24 cellular contexts compared by ENCODE assay signal in the genomic region with DNA sequence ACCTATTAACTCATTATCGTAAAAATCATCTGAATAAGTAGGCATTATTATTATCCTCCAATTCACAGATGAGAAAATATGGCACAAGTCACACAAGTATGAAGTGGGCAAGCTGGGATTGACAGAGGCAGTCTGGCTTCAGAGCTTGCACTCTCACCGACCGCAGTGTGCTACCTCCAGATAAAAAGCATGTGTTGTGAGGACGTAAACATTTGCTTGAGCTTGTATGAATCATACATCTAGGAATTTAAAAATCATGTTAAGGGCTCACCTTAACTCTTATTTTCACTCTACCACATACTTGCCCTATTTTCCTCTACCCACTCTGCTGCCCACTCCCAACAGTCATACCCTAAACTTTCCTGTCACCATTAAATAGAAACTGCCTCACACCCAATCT.
DNase-seq lines count a peak whose midpoint lies in the region; ATAC-seq, FAIRE-seq and TF ChIP-seq lines count a peak whose summit lies in the region.
"Had no signal": no experiment of that assay in that cellular context is flagged by ENCODE, and none has a peak within 500 bp of the region (broad histone marks: within the 10 kb centered on the region; RNA-seq: fewer than 3 reads in every experiment).

No MANE protein-coding gene starts in this region.

- TF ChIP-seq CTCF in mammary epithelial cell (conservative IDR thresholded peaks at IDR 0.05 in 1 of 2, IDR thresholded peaks at IDR 0.05 in 1 of 2; ENCODE audit: extremely low read depth in 1 of 2, insufficient read depth in 1 of 2, low read depth in 1 of 2, low read length in 2 of 2), result no peak
- no peak for TF ChIP-seq CTCF in breast epithelium (IDR thresholded peaks at IDR 0.05)
- TF ChIP-seq CTCF in fibroblast of pulmonary artery (IDR thresholded peaks at IDR 0.05; ENCODE audit: low read length, missing control alignments), result no peak
- no peak for TF ChIP-seq CTCF in lower lobe of right lung (IDR thresholded peaks at IDR 0.05)
- TF ChIP-seq CTCF in gastroesophageal sphincter (IDR thresholded peaks at IDR 0.05), result no peak

- CTCF ChIA-PET in mammary epithelial cell (lab: Charles Lee; ENCODE audit: low non-redundant PET), result no interaction called here

- H2AFZ ChIP-seq in mammary epithelial cell (ENCODE audit: low read depth, low read length), result no peak overlapping the region

- H4K20me1 ChIP-seq in mammary epithelial cell (ENCODE audit: insufficient read depth, low read length), result no peaks in the 10 kb centered on the region

- dilution Hi-C loops in mammary epithelial cell (cut with HindIII; ENCODE audit: low sequenced_read_pairs), result no loop called here

- no TSS peak for BruUV-seq in mammary epithelial cell (replicated peaks; lab: Mats Ljungman, UMichigan)

- WGBS in mammary epithelial cell (ENCODE audit: low coverage, missing lambda C conversion rate), result 97% methylated on average over 4 of the region's 4 CpGs
- 82 to 84% methylated on average over 2 to 4 of the region's 4 CpGs for WGBS in gastroesophageal sphincter (ENCODE audit: low coverage in 1 of 2), 2 donors

- intact Hi-C loops in mammary epithelial cell (cut with micrococcal nuclease) (no loop called here), breast epithelium (cut with DNase I; ENCODE audit: low total_unique reads) (no loop called here), lower lobe of right lung (cut with DNase I) (no loop called here)

- peak; percentile 45 to 75 for ATAC-seq in lower lobe of right lung
- ATAC-seq in gastroesophageal sphincter, result no peak

- H3K4me3 ChIP-seq in mammary epithelial cell (replicated peaks in 1 of 3; ENCODE audit: insufficient read depth in 1 of 3, low read depth in 2 of 3, low read length in 3 of 3) (no peak overlapping the region), breast epithelium (no peak overlapping the region), fibroblast of pulmonary artery (replicated peaks; ENCODE audit: low read depth, low read length) (no peak overlapping the region), lower lobe of right lung (no peak overlapping the region), gastroesophageal sphincter (no peak overlapping the region)
- H3K4me3 ChIP-seq: HAP-1 had no signal

- no peak for TF ChIP-seq POLR2A in breast epithelium (IDR thresholded peaks at IDR 0.05)
- TF ChIP-seq POLR2A in gastroesophageal sphincter (IDR thresholded peaks at IDR 0.05), result no peak

- TF ChIP-seq EP300 in gastroesophageal sphincter (IDR thresholded peaks at IDR 0.05), result no peak

- H3K4me1 ChIP-seq in mammary epithelial cell (ENCODE audit: insufficient read depth, low read length) (no peaks in the 10 kb centered on the region), breast epithelium (no peaks in the 10 kb centered on the region), lower lobe of right lung (peaks cover 19% of the 10 kb centered on the region), gastroesophageal sphincter (peaks cover 3 to 20% (median 5%) of the 10 kb centered on the region in 3 donors)
- H3K4me1 ChIP-seq: HAP-1 had no signal

- no peaks in the 10 kb centered on the region for H3K9me3 ChIP-seq in mammary epithelial cell (replicated peaks; ENCODE audit: insufficient read depth, low read length)
- H3K9me3 ChIP-seq in breast epithelium, result no peaks in the 10 kb centered on the region
- no peaks in the 10 kb centered on the region for H3K9me3 ChIP-seq in lower lobe of right lung
- no peaks in the 10 kb centered on the region for H3K9me3 ChIP-seq in gastroesophageal sphincter
- H3K9me3 ChIP-seq: HAP-1 had no signal

- H3K27ac ChIP-seq in mammary epithelial cell (ENCODE audit: insufficient read depth, low read depth, low read length), result no peak overlapping the region
- H3K27ac ChIP-seq in breast epithelium, result no peak overlapping the region
- no peak overlapping the region for H3K27ac ChIP-seq in lower lobe of right lung
- H3K27ac ChIP-seq in gastroesophageal sphincter, result no peak overlapping the region
- H3K27ac ChIP-seq: 22Rv1, C4-2B, HL-60 had no signal

- H3K27me3 ChIP-seq in mammary epithelial cell (ENCODE audit: insufficient read depth, low read length) (no peaks in the 10 kb centered on the region), breast epithelium (no peaks in the 10 kb centered on the region), lower lobe of right lung (ENCODE audit: low read depth) (no peaks in the 10 kb centered on the region), gastroesophageal sphincter (no peaks in the 10 kb centered on the region)

- H3K36me3 ChIP-seq in mammary epithelial cell (ENCODE audit: insufficient read depth, low read length), result peaks cover 10% of the 10 kb centered on the region
- no peaks in the 10 kb centered on the region for H3K36me3 ChIP-seq in breast epithelium
- peaks cover 63% of the 10 kb centered on the region for H3K36me3 ChIP-seq in lower lobe of right lung
- peaks cover 4 to 74% of the 10 kb centered on the region in 2 donors for H3K36me3 ChIP-seq in gastroesophageal sphincter

- no peaks in the 10 kb centered on the region for H3K79me2 ChIP-seq in mammary epithelial cell (ENCODE audit: insufficient read depth, low read length)

- in situ Hi-C loops in mammary epithelial cell (cut with MboI; ENCODE audit: low sequenced_read_pairs in 2 of 2), result no loop called here

- no peak overlapping the region for H3K9ac ChIP-seq in mammary epithelial cell (ENCODE audit: insufficient read depth, low read length)

- no peak overlapping the region for H3K4me2 ChIP-seq in mammary epithelial cell (ENCODE audit: insufficient read depth, low read depth, low read length)

- peak; percentile 17 for DNase-seq in mammary epithelial cell
- DNase-seq in breast epithelium (ENCODE audit: low spot score in 2 of 2), result no peak
- peak; percentile 8 for DNase-seq in fibroblast of pulmonary artery (ENCODE audit: low read depth)
- no peak for DNase-seq in lower lobe of right lung
- no peak for DNase-seq in HTR-8/SVneo (ENCODE audit: insufficient read length, low spot score)
- no peak for DNase-seq in DMS153 (lab: John Stamatoyannopoulos, UW)
- DNase-seq in NCI-H2029 (lab: John Stamatoyannopoulos, UW), result no peak
- DNase-seq: AML-193; DMS79; Kasumi-1; MM.1S; NCI-H1092 treated with DMSO at 0.1 percent for 48 hours; NCI-H2081 treated with DMSO at 0.1 percent for 48 hours; NCI-H510A; NCI-H748 treated with DMSO at 0.1 percent for 48 hours; NK-92 treated with Interleukin-12 subunit alpha and Interleukin-12 subunit beta, amount 100 ng/mL, for 24 hours; SHP77 had no signal

- no peak for FAIRE-seq in HTR-8/SVneo (lab: Jason Lieb, UNC)
- FAIRE-seq: D721Med, RCC 7860 had no signal

Comparison
In these comparisons a context has a peak if more than half of its experiments do, and no peak if none do; other contexts are left out.
1. DNase-seq: peak in mammary epithelial cell (single experiment) and fibroblast of pulmonary artery (single experiment); none in breast epithelium (0 of 2), lower lobe of right lung (single experiment), HTR-8/SVneo (single experiment), DMS153 (single experiment) and NCI-H2029 (single experiment).